In genomic region chr11:76668362-76669155, GRCh38 we compare ENCODE assay signal across 10 cellular contexts. TPM values are rescaled to one million over a fixed set of nuclear protein-coding genes. Genes with fewer than 3 reads are reported as not detected.
A peak's percentile ranks its signal among the peaks of the same experiment; 100 is the strongest.
DNase-seq lines count a peak whose midpoint lies in the region; ATAC-seq and TF ChIP-seq lines count a peak whose summit lies in the region.
"Had no signal": no experiment of that assay in that cellular context is flagged by ENCODE, and none has a peak within 500 bp of the region (broad histone marks: within the 10 kb centered on the region; RNA-seq: fewer than 3 reads in every experiment).

No MANE protein-coding gene starts in this region.

- 86% methylated on average over 2 of the region's 3 CpGs for WGBS in esophagus muscularis mucosa

- no peak for TF ChIP-seq EP300 in esophagus muscularis mucosa (IDR thresholded peaks at IDR 0.05)

- H3K9me3 ChIP-seq in esophagus muscularis mucosa, result no peaks in the 10 kb centered on the region
- no peaks in the 10 kb centered on the region for H3K9me3 ChIP-seq in vagina
- H3K9me3 ChIP-seq: mucosa of descending colon had no signal

- peak overlapping the region; percentile 59 to 74 (median 64) for H3K4me3 ChIP-seq in esophagus muscularis mucosa
- H3K4me3 ChIP-seq in vagina, result peak overlapping the region; percentile 62 to 87
- H3K4me3 ChIP-seq: mucosa of descending colon had no signal

- H3K27me3 Mint-ChIP-seq in activated naive CD4-positive, alpha-beta T cell treated with anti-CD3 and anti-CD28 coated beads, Interleukin-2, amount 10 ng/mL, durations not matched to agents 7 days and 5 days, result peaks cover 60% of the 10 kb centered on the region
- peaks cover 27% of the 10 kb centered on the region for H3K27me3 Mint-ChIP-seq in neural crest cell (ENCODE audit: low read depth)

- peaks cover 50 to 73% (median 60%) of the 10 kb centered on the region in 4 donors for H3K4me1 ChIP-seq in esophagus muscularis mucosa
- H3K4me1 ChIP-seq in vagina, result peaks cover 61% of the 10 kb centered on the region

- CTCF ChIA-PET in activated naive CD4-positive, alpha-beta T cell treated with anti-CD3 and anti-CD28 coated beads, Interleukin-2, amount 10 ng/mL, durations not matched to agents 7 days and 5 days (lab: Charles Lee), result no interaction called here

- H3K4me3 Mint-ChIP-seq in activated naive CD4-positive, alpha-beta T cell treated with anti-CD3 and anti-CD28 coated beads, Interleukin-2, amount 10 ng/mL, durations not matched to agents 7 days and 5 days, result peak overlapping the region; percentile 61
- H3K4me3 Mint-ChIP-seq in neural crest cell, result peak overlapping the region; percentile 81

- peaks cover 0 to 30% (median 4%) of the 10 kb centered on the region in 4 donors for H3K27me3 ChIP-seq in esophagus muscularis mucosa
- H3K27me3 ChIP-seq in vagina, result no peaks in the 10 kb centered on the region

- H3K27ac ChIP-seq in esophagus muscularis mucosa (replicated peaks in 1 of 4) (peak overlapping the region; percentile 17 to 83 (median 70)), vagina (peak overlapping the region; percentile 86)

- H3K36me3 ChIP-seq in esophagus muscularis mucosa (peaks cover 0 to 17% (median 4%) of the 10 kb centered on the region in 4 donors), vagina (no peaks in the 10 kb centered on the region)

- peaks cover 48% of the 10 kb centered on the region for H3K4me1 Mint-ChIP-seq in activated naive CD4-positive, alpha-beta T cell treated with anti-CD3 and anti-CD28 coated beads, Interleukin-2, amount 10 ng/mL, durations not matched to agents 7 days and 5 days
- H3K4me1 Mint-ChIP-seq in neural crest cell, result peaks cover 20% of the 10 kb centered on the region

- no peaks in the 10 kb centered on the region for H3K36me3 Mint-ChIP-seq in activated naive CD4-positive, alpha-beta T cell treated with anti-CD3 and anti-CD28 coated beads, Interleukin-2, amount 10 ng/mL, durations not matched to agents 7 days and 5 days
- no peaks in the 10 kb centered on the region for H3K36me3 Mint-ChIP-seq in neural crest cell (ENCODE audit: low read depth)

- intact Hi-C loops in esophagus muscularis mucosa (cut with DNase I) (no loop called here), vagina (cut with DNase I) (no loop called here)

- no peak for TF ChIP-seq POLR2A in esophagus muscularis mucosa (IDR thresholded peaks at IDR 0.05; ENCODE audit: low read depth)
- no peak for TF ChIP-seq POLR2A in vagina (IDR thresholded peaks at IDR 0.05)

- no peak overlapping the region for H3K27ac Mint-ChIP-seq in activated naive CD4-positive, alpha-beta T cell treated with anti-CD3 and anti-CD28 coated beads, Interleukin-2, amount 10 ng/mL, durations not matched to agents 7 days and 5 days
- H3K27ac Mint-ChIP-seq in neural crest cell (ENCODE audit: unreplicated experiment), result no peak overlapping the region

- no peak for TF ChIP-seq CTCF in esophagus muscularis mucosa (IDR thresholded peaks at IDR 0.05)
- no peak for TF ChIP-seq CTCF in neural crest cell (conservative IDR thresholded peaks at IDR 0.05)
- no peak for TF ChIP-seq CTCF in vagina (IDR thresholded peaks at IDR 0.05)

- no peak for ATAC-seq in HG03520 (IDR thresholded peaks at IDR 0.05; ENCODE audit: unreplicated experiment)
- ATAC-seq in HG03139 (IDR thresholded peaks at IDR 0.05; ENCODE audit: unreplicated experiment), result no peak
- ATAC-seq: mucosa of descending colon had no signal

- no peak for DNase-seq in activated naive CD4-positive, alpha-beta T cell treated with anti-CD3 and anti-CD28 coated beads, Interleukin-2, amount 10 ng/mL, durations not matched to agents 7 days and 5 days
- no peak for DNase-seq in activated naive CD4-positive, alpha-beta T cell treated with Interleukin-2 at 50 U/mL for 16 hours
- no peak for DNase-seq in esophagus muscularis mucosa (ENCODE audit: extremely low spot score)
- DNase-seq in neural crest cell (ENCODE audit: low read depth, low spot score), result no peak
- no peak for DNase-seq in vagina (ENCODE audit: extremely low spot score in 2 of 2)
- DNase-seq in NCI-H82 (lab: John Stamatoyannopoulos, UW), result no peak
- DNase-seq: NCI-H187 treated with DMSO at 0.1 percent for 48 hours had no signal

- no peaks in the 10 kb centered on the region for H3K9me3 Mint-ChIP-seq in activated naive CD4-positive, alpha-beta T cell treated with anti-CD3 and anti-CD28 coated beads, Interleukin-2, amount 10 ng/mL, durations not matched to agents 7 days and 5 days
- no peaks in the 10 kb centered on the region for H3K9me3 Mint-ChIP-seq in neural crest cell

RNA-seq across cellular contexts. Expression of gene LRRC32, which starts 2.0 kb away (rescaled TPM):
- total RNA-seq in esophagus muscularis mucosa (10 to 100 TPM; 19.1 to 87.5 (median 45.3) TPM), neural crest cell (0.61 and 0.77 TPM in 2 replicates), vagina (66.3 TPM)

Comparison
In these comparisons a context has a peak if more than half of its experiments do, and no peak if none do; other contexts are left out.
1. RNA of gene LRRC32, which starts 2.0 kb away (total RNA-seq): 66.3 TPM in vagina (single experiment) and 19.1 to 87.5 TPM in esophagus muscularis mucosa; 0.61 to 0.77 TPM in neural crest cell; every median in the first group is over 10 times any median in the second.